Comparison of ENCODE assay signal across 13 cellular contexts in the genomic region with DNA sequence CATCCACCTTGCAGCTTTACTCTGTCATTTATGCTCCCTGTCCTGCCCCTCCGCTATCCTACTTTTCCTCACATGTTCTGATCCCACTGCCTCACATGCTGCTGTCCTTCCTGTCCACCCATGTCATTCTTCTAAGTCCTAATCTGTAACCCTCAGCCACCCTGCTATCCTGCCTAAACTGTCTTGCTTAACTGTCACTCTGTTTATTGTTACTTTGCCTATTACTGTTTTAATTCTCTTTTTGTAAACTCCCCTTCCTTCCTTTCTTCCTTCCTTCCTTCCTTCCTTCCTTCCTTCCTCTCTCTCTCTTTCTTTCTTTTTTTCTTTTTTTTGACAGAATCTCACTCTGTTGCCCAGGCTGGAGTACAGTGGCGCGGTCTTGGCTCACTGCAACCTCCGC. TPM values are rescaled to one million over a fixed set of nuclear protein-coding genes. Genes with fewer than 3 reads are reported as not detected.
A peak's percentile ranks its signal among the peaks of the same experiment; 100 is the strongest.
DNase-seq lines count a peak whose midpoint lies in the region; ATAC-seq, FAIRE-seq and TF ChIP-seq lines count a peak whose summit lies in the region.
"Had no signal": no experiment of that assay in that cellular context is flagged by ENCODE, and none has a peak within 500 bp of the region (broad histone marks: within the 10 kb centered on the region; RNA-seq: fewer than 3 reads in every experiment).

No MANE protein-coding gene starts in this region.

- H3K9ac ChIP-seq in HepG2 (ENCODE audit: insufficient read depth, low read depth, low read length), result no peak overlapping the region
- no peak overlapping the region for H3K9ac ChIP-seq in keratinocyte (ENCODE audit: control insufficient read depth, extremely low read depth, insufficient read depth, low read length)

- H3K9me3 ChIP-seq in HepG2 (ENCODE audit: low read length) (no peaks in the 10 kb centered on the region), right lobe of liver (no peaks in the 10 kb centered on the region), keratinocyte (ENCODE audit: control insufficient read depth, low read depth, low read length) (no peaks in the 10 kb centered on the region), thymus (ENCODE audit: control insufficient read depth) (no peaks in the 10 kb centered on the region)

- 98% methylated on average over 4 of the region's 4 CpGs for WGBS in HepG2 (ENCODE audit: low lambda C conversion rate)
- WGBS in right lobe of liver (ENCODE audit: insufficient coverage, low coverage, low lambda C conversion rate, missing lambda C conversion rate), result 92% methylated on average over 4 of the region's 4 CpGs
- WGBS in thymus, result over 99% methylated on average over 4 of the region's 4 CpGs

- peaks cover 6% of the 10 kb centered on the region for H3K9me1 ChIP-seq in keratinocyte (ENCODE audit: control insufficient read depth, extremely low read depth, insufficient read depth, low read length)

- no peaks in the 10 kb centered on the region for H4K20me1 ChIP-seq in HepG2 (ENCODE audit: insufficient read depth, low read length)
- H4K20me1 ChIP-seq in keratinocyte (ENCODE audit: control insufficient read depth, extremely low read depth, insufficient read depth, low read length), result no peaks in the 10 kb centered on the region

- H3K4me2 ChIP-seq in HepG2 (ENCODE audit: low read depth, low read length) (peak overlapping the region; percentile 96), keratinocyte (ENCODE audit: control insufficient read depth, extremely low read depth, insufficient read depth, low read depth, low read length) (peak overlapping the region; percentile 97)

- FAIRE-seq in HepG2 (lab: Jason Lieb, UNC), result no peak
- FAIRE-seq in keratinocyte (lab: Jason Lieb, UNC), result no peak
- FAIRE-seq: endometrium had no signal

- H3K27ac Mint-ChIP-seq in activated CD4-positive, alpha-beta memory T cell treated with anti-CD3 and anti-CD28 coated beads, Interleukin-2, amount 10 ng/mL, durations not matched to agents 7 days and 5 days, result no peak overlapping the region

- no TSS peak for BruUV-seq in HepG2 (replicated peaks; lab: Mats Ljungman, UMichigan)

- H3K9me3 Mint-ChIP-seq in activated CD4-positive, alpha-beta memory T cell treated with anti-CD3 and anti-CD28 coated beads, Interleukin-2, amount 10 ng/mL, durations not matched to agents 7 days and 5 days, result no peaks in the 10 kb centered on the region

- no peak for TF ChIP-seq POLR2A in HepG2 (IDR thresholded peaks at IDR 0.05; ENCODE audit: insufficient read depth in 1 of 2, low read depth in 2 of 2, low read length in 2 of 2)
- TF ChIP-seq POLR2A in right lobe of liver (IDR thresholded peaks at IDR 0.05), result no peak

- H3K27me3 ChIP-seq in HepG2 (ENCODE audit: control insufficient read depth in 1 of 2, insufficient read depth in 2 of 2, low read length in 2 of 2), result no peaks in the 10 kb centered on the region; a peak in 1 of 5 replicates
- no peaks in the 10 kb centered on the region for H3K27me3 ChIP-seq in right lobe of liver
- H3K27me3 ChIP-seq in keratinocyte (ENCODE audit: control insufficient read depth, extremely low read depth, insufficient read depth, low read length), result no peaks in the 10 kb centered on the region
- H3K27me3 ChIP-seq in thymus (ENCODE audit: control insufficient read depth, insufficient read depth), result no peaks in the 10 kb centered on the region

- no peak overlapping the region for H3K27ac ChIP-seq in HepG2 (ENCODE audit: extremely low read length, insufficient read depth, low read length)
- H3K27ac ChIP-seq in right lobe of liver, result no peak overlapping the region
- H3K27ac ChIP-seq in keratinocyte (ENCODE audit: control insufficient read depth, insufficient read depth, low read length), result no peak overlapping the region
- peak overlapping the region; percentile 72 for H3K27ac ChIP-seq in thymus (ENCODE audit: low read depth)

- dilution Hi-C loops in keratinocyte (cut with MboI; ENCODE audit: extremely low pct_ligation_motif_present, low sequenced_read_pairs), result no loop called here

- H3K4me3 ChIP-seq in HepG2 (replicated peaks in 1 of 3; ENCODE audit: insufficient read depth in 1 of 3, low read depth in 2 of 3, low read length in 3 of 3) (no peak overlapping the region; a peak in 1 of 6 replicates), right lobe of liver (no peak overlapping the region), keratinocyte (ENCODE audit: control insufficient read depth in 2 of 3, extremely low read depth in 1 of 3, insufficient read depth in 2 of 3, low read depth in 1 of 3, low read length in 3 of 3) (no peak overlapping the region), thymus (ENCODE audit: low read length) (no peak overlapping the region)

- POLR2A ChIA-PET in HepG2 (lab: Yijun Ruan, JAX), result interaction anchor here (1.9 to 2.4 kb wide), 2 partner anchors 9 to 55 kb away, joined by 4 to 12 read pairs; no protein-coding TSS in a partner anchor
- POLR2A ChIA-PET in activated CD4-positive, alpha-beta memory T cell treated with anti-CD3 and anti-CD28 coated beads, Interleukin-2, amount 10 ng/mL, durations not matched to agents 7 days and 5 days (lab: Charles Lee), result interaction anchor here (0.8 to 5.5 kb wide), 2 partner anchors 9 to 11 kb away, joined by 3 to 51 read pairs; no protein-coding TSS in a partner anchor

- no peak for ATAC-seq in HepG2
- ATAC-seq in right lobe of liver, result no peak
- ATAC-seq in GM18868 (IDR thresholded peaks at IDR 0.05; ENCODE audit: unreplicated experiment), result no peak
- ATAC-seq in HG03469 (IDR thresholded peaks at IDR 0.05; ENCODE audit: unreplicated experiment), result no peak
- no peak for ATAC-seq in GM18873 (IDR thresholded peaks at IDR 0.05; ENCODE audit: low FRiP score, unreplicated experiment)

- H3K79me2 ChIP-seq in HepG2 (ENCODE audit: insufficient read depth, low read length) (no peaks in the 10 kb centered on the region), keratinocyte (ENCODE audit: control insufficient read depth, insufficient read depth, low read length) (peaks cover 20% of the 10 kb centered on the region)

- in situ Hi-C loops in HepG2 (cut with HindIII; ENCODE audit: extremely low pct_ligation_motif_present, low pct_unique_long_range_greater_than_20kb), result no loop called here

- no peaks in the 10 kb centered on the region for H3K27me3 Mint-ChIP-seq in activated CD4-positive, alpha-beta memory T cell treated with anti-CD3 and anti-CD28 coated beads, Interleukin-2, amount 10 ng/mL, durations not matched to agents 7 days and 5 days

- H3K36me3 ChIP-seq in HepG2 (replicated peaks in 1 of 2; ENCODE audit: control insufficient read depth in 1 of 2, insufficient read depth in 2 of 2, low read length in 2 of 2) (peaks cover 14 to 19% of the 10 kb centered on the region in 2 experiments), right lobe of liver (peaks cover 0 to 34% (median 6%) of the 10 kb centered on the region in 4 donors), keratinocyte (ENCODE audit: control insufficient read depth in 2 of 2, extremely low read depth in 1 of 2, insufficient read depth in 2 of 2, low read length in 2 of 2) (peaks cover 15 to 33% of the 10 kb centered on the region in 2 experiments), thymus (ENCODE audit: control insufficient read depth, insufficient read depth) (peaks cover 44% of the 10 kb centered on the region)

- H2AFZ ChIP-seq in HepG2 (ENCODE audit: low read length) (no peak overlapping the region), keratinocyte (ENCODE audit: control insufficient read depth, low read length) (no peak overlapping the region)

- intact Hi-C loops in HepG2 (cut with micrococcal nuclease; ENCODE audit: unreplicated experiment), result no loop called here
- intact Hi-C loops in right lobe of liver (cut with DNase I), result no loop called here

- DNase-seq in HepG2 (ENCODE audit: low spot score) (no peak), right lobe of liver (no peak), keratinocyte (ENCODE audit: low read depth, low spot score) (no peak)
- no peak for DNase-seq in activated CD4-positive, alpha-beta memory T cell treated with anti-CD3 and anti-CD28 coated beads, Interleukin-2, amount 10 ng/mL, durations not matched to agents 7 days and 5 days
- DNase-seq: amniotic stem cell; COR-L47; NCI-H2029; stimulated activated CD4-positive, alpha-beta T cell treated with anti-CD3 and anti-CD28 coated beads, Interleukin-12 subunit alpha, Interleukin-12 subunit beta, amount 100 ng/mL, for 4 hours had no signal

- H3K4me3 Mint-ChIP-seq in activated CD4-positive, alpha-beta memory T cell treated with anti-CD3 and anti-CD28 coated beads, Interleukin-2, amount 10 ng/mL, durations not matched to agents 7 days and 5 days, result peak overlapping the region; percentile 95

- no peak for TF ChIP-seq EP300 in HepG2 (IDR thresholded peaks at IDR 0.05; ENCODE audit: low read depth in 2 of 2, low read length in 2 of 2)
- TF ChIP-seq EP300 in HepG2 (CRISPR knock-in tag; IDR thresholded peaks at IDR 0.05; ENCODE audit: borderline replicate concordance), result no peak

- H3K4me1 ChIP-seq in HepG2 (ENCODE audit: insufficient read depth, low read length), result peaks cover 22% of the 10 kb centered on the region
- peaks cover 0 to 15% (median 0%) of the 10 kb centered on the region in 4 donors for H3K4me1 ChIP-seq in right lobe of liver
- peaks cover 41% of the 10 kb centered on the region for H3K4me1 ChIP-seq in keratinocyte (ENCODE audit: control insufficient read depth, extremely low read depth, insufficient read depth, low read length)
- peaks cover 30% of the 10 kb centered on the region for H3K4me1 ChIP-seq in thymus (ENCODE audit: control insufficient read depth, insufficient read depth, low read length)

- H3K4me1 Mint-ChIP-seq in activated CD4-positive, alpha-beta memory T cell treated with anti-CD3 and anti-CD28 coated beads, Interleukin-2, amount 10 ng/mL, durations not matched to agents 7 days and 5 days, result peaks cover 46% of the 10 kb centered on the region

- H3K36me3 Mint-ChIP-seq in activated CD4-positive, alpha-beta memory T cell treated with anti-CD3 and anti-CD28 coated beads, Interleukin-2, amount 10 ng/mL, durations not matched to agents 7 days and 5 days (ENCODE audit: low read depth), result peaks cover 47% of the 10 kb centered on the region

- CTCF ChIA-PET in HepG2 (lab: Yijun Ruan, JAX; ENCODE audit: low intra/inter-chr PET ratio, low total read pairs), result no interaction called here
- CTCF ChIA-PET in activated CD4-positive, alpha-beta memory T cell treated with anti-CD3 and anti-CD28 coated beads, Interleukin-2, amount 10 ng/mL, durations not matched to agents 7 days and 5 days (lab: Charles Lee), result no interaction called here

- TF ChIP-seq RAD21 in HepG2 (CRISPR knock-in tag; IDR thresholded peaks at IDR 0.05), result no peak

- TF ChIP-seq CTCF in HepG2 (CRISPR knock-in tag; IDR thresholded peaks at IDR 0.05) (no peak), right lobe of liver (IDR thresholded peaks at IDR 0.05) (no peak), keratinocyte (optimal IDR thresholded peaks at IDR 0.05 in 1 of 3, IDR thresholded peaks at IDR 0.05 in 1 of 3, conservative IDR thresholded peaks at IDR 0.05 in 1 of 3; ENCODE audit: extremely low read depth in 1 of 3, insufficient read depth in 2 of 3, low read length in 3 of 3) (no peak)

RNA-seq across cellular contexts. Expression of gene CUL9, which starts 1.4 kb away (rescaled TPM):
- total RNA-seq in HepG2 (2016; rRNA removed; fragmentation: Illumina TruSeq; extraction: Trizol) (10.5 and 11.4 TPM in 2 replicates), right lobe of liver (10 to 100 TPM; 14.4 to 17.7 (median 15.2) TPM)
- total RNA-seq in HepG2 (2016; cell fraction: cytosol; rRNA removed; fragmentation: Illumina TruSeq; extraction: Trizol; ENCODE audit: low read depth), result 2.5 and 3.7 TPM in 2 replicates
- total RNA-seq in HepG2 (2016; cell fraction: insoluble cytoplasmic fraction; rRNA removed; fragmentation: Illumina TruSeq; extraction: Trizol), result 8.8 and 14.5 TPM in 2 replicates
- 3.3 and 4.2 TPM in 2 replicates for total RNA-seq in HepG2 (2016; cell fraction: membrane; rRNA removed; fragmentation: Illumina TruSeq; extraction: Trizol)
- 18.4 and 18.7 TPM in 2 replicates for total RNA-seq in HepG2 (2016; cell fraction: nucleus; rRNA removed; fragmentation: Illumina TruSeq; extraction: Trizol)
- polyA plus RNA-seq in HepG2 (2011; rRNA removed) (13.7 and 15.3 TPM in 2 replicates), keratinocyte (19.0 to 23.0 TPM (median 21.6 TPM) in 3 replicates), thymus (119 TPM)
- 4.9 and 5.0 TPM in 2 replicates for polyA plus RNA-seq in HepG2 (2011; cell fraction: cytosol; rRNA removed)
- 123 and 139 TPM in 2 replicates for polyA plus RNA-seq in HepG2 (2011; cell fraction: nucleus; rRNA removed)
- polyA plus RNA-seq in HepG2 (2012), result 9.9 and 12.7 TPM in 2 replicates
- polyA plus RNA-seq in HepG2 (2016; cell fraction: cytosol; fragmentation: Illumina TruSeq; extraction: Trizol; ENCODE audit: low read depth), result 1.2 and 1.5 TPM in 2 replicates
- polyA plus RNA-seq in HepG2 (2016; cell fraction: insoluble cytoplasmic fraction; fragmentation: Illumina TruSeq; extraction: Trizol; ENCODE audit: low read depth), result 6.8 and 7.5 TPM in 2 replicates
- polyA plus RNA-seq in HepG2 (2016; cell fraction: membrane; fragmentation: Illumina TruSeq; extraction: Trizol; ENCODE audit: low read depth), result 1.9 and 2.7 TPM in 2 replicates
- 44.2 and 47.7 TPM in 2 replicates for polyA plus RNA-seq in HepG2 (2016; cell fraction: nucleus; fragmentation: Illumina TruSeq; extraction: Trizol; ENCODE audit: insufficient read depth, low read depth)
- polyA minus RNA-seq in HepG2 (2011; rRNA and poly(A)+ RNA removed; ENCODE audit: low replicate concordance), result 19.3 and 22.3 TPM in 2 replicates
- polyA minus RNA-seq in HepG2 (2011; cell fraction: cytosol; rRNA and poly(A)+ RNA removed), result 4.7 and 5.5 TPM in 2 replicates
- polyA minus RNA-seq in HepG2 (2011; cell fraction: nucleus; rRNA and poly(A)+ RNA removed), result 30.8 and 32.9 TPM in 2 replicates
- total RNA-seq in activated CD4-positive, alpha-beta memory T cell treated with anti-CD3 and anti-CD28 coated beads, Interleukin-2, amount 10 ng/mL, durations not matched to agents 7 days and 5 days, result 10 to 100 TPM; 45.0 to 45.9 TPM
- polyA plus RNA-seq in keratinocyte (2011; ENCODE audit: low read depth), result 92.8 TPM
- polyA plus RNA-seq in keratinocyte (2011; cell fraction: cytosol; rRNA removed), result 7.7 and 10.8 TPM in 2 replicates
- polyA plus RNA-seq in keratinocyte (2011; cell fraction: nucleus; rRNA removed), result 167 and 182 TPM in 2 replicates
- 21.1 and 53.9 TPM in 2 replicates for polyA plus RNA-seq in keratinocyte (2012; ENCODE audit: low replicate concordance)
- polyA minus RNA-seq in keratinocyte, result 28.1 to 39.9 TPM (median 28.5 TPM) in 3 replicates
- polyA minus RNA-seq in keratinocyte (2011; cell fraction: cytosol; rRNA and poly(A)+ RNA removed), result 10.2 TPM
- 41.5 and 43.8 TPM in 2 replicates for polyA minus RNA-seq in keratinocyte (2011; cell fraction: nucleus; rRNA and poly(A)+ RNA removed)

RNA-seq across cellular contexts. Expression of gene SRF, which starts 12.4 kb away (rescaled TPM):
- total RNA-seq in HepG2 (2016; rRNA removed; fragmentation: Illumina TruSeq; extraction: Trizol), result 21.0 and 25.5 TPM in 2 replicates
- total RNA-seq in HepG2 (2016; cell fraction: cytosol; rRNA removed; fragmentation: Illumina TruSeq; extraction: Trizol; ENCODE audit: low read depth), result 4.5 and 4.8 TPM in 2 replicates
- 19.0 and 26.0 TPM in 2 replicates for total RNA-seq in HepG2 (2016; cell fraction: insoluble cytoplasmic fraction; rRNA removed; fragmentation: Illumina TruSeq; extraction: Trizol)
- 20.6 and 21.0 TPM in 2 replicates for total RNA-seq in HepG2 (2016; cell fraction: membrane; rRNA removed; fragmentation: Illumina TruSeq; extraction: Trizol)
- 15.5 and 17.7 TPM in 2 replicates for total RNA-seq in HepG2 (2016; cell fraction: nucleus; rRNA removed; fragmentation: Illumina TruSeq; extraction: Trizol)
- polyA plus RNA-seq in HepG2 (2011; rRNA removed), result 44.1 and 45.7 TPM in 2 replicates
- polyA plus RNA-seq in HepG2 (2011; cell fraction: cytosol; rRNA removed), result 30.8 and 42.8 TPM in 2 replicates
- polyA plus RNA-seq in HepG2 (2011; cell fraction: nucleus; rRNA removed), result 50.7 and 72.8 TPM in 2 replicates
- polyA plus RNA-seq in HepG2 (2012), result 18.6 and 23.1 TPM in 2 replicates
- polyA plus RNA-seq in HepG2 (2016; cell fraction: cytosol; fragmentation: Illumina TruSeq; extraction: Trizol; ENCODE audit: low read depth), result 5.2 and 5.4 TPM in 2 replicates
- polyA plus RNA-seq in HepG2 (2016; cell fraction: insoluble cytoplasmic fraction; fragmentation: Illumina TruSeq; extraction: Trizol; ENCODE audit: low read depth), result 26.4 and 31.7 TPM in 2 replicates
- polyA plus RNA-seq in HepG2 (2016; cell fraction: membrane; fragmentation: Illumina TruSeq; extraction: Trizol; ENCODE audit: low read depth), result 19.0 and 19.4 TPM in 2 replicates
- polyA plus RNA-seq in HepG2 (2016; cell fraction: nucleus; fragmentation: Illumina TruSeq; extraction: Trizol; ENCODE audit: insufficient read depth, low read depth), result 33.8 and 35.3 TPM in 2 replicates
- polyA minus RNA-seq in HepG2 (2011; rRNA and poly(A)+ RNA removed; ENCODE audit: low replicate concordance), result 59.4 and 75.9 TPM in 2 replicates
- polyA minus RNA-seq in HepG2 (2011; cell fraction: cytosol; rRNA and poly(A)+ RNA removed), result 19.9 and 20.3 TPM in 2 replicates
- polyA minus RNA-seq in HepG2 (2011; cell fraction: nucleus; rRNA and poly(A)+ RNA removed), result 20.2 and 21.3 TPM in 2 replicates
- total RNA-seq in right lobe of liver, result 10 to 100 TPM in 4 of 6 experiments, 1 to 10 TPM in 2; 4.9 to 17.0 (median 11.3) TPM
- 10 to 100 TPM; 45.8 to 45.9 TPM for total RNA-seq in activated CD4-positive, alpha-beta memory T cell treated with anti-CD3 and anti-CD28 coated beads, Interleukin-2, amount 10 ng/mL, durations not matched to agents 7 days and 5 days
- polyA plus RNA-seq in keratinocyte, result 26.0 to 39.2 TPM (median 28.5 TPM) in 3 replicates
- 1.7 TPM for polyA plus RNA-seq in keratinocyte (2011; ENCODE audit: low read depth)
- 26.7 and 39.0 TPM in 2 replicates for polyA plus RNA-seq in keratinocyte (2011; cell fraction: cytosol; rRNA removed)
- polyA plus RNA-seq in keratinocyte (2011; cell fraction: nucleus; rRNA removed), result 36.4 and 40.4 TPM in 2 replicates
- 14.9 and 28.2 TPM in 2 replicates for polyA plus RNA-seq in keratinocyte (2012; ENCODE audit: low replicate concordance)
- 41.7 to 91.8 TPM (median 51.9 TPM) in 3 replicates for polyA minus RNA-seq in keratinocyte
- polyA minus RNA-seq in keratinocyte (2011; cell fraction: cytosol; rRNA and poly(A)+ RNA removed), result 43.2 TPM
- 21.7 and 24.4 TPM in 2 replicates for polyA minus RNA-seq in keratinocyte (2011; cell fraction: nucleus; rRNA and poly(A)+ RNA removed)
- 25.5 TPM for polyA plus RNA-seq in thymus

RNA-seq across cellular contexts. Expression of gene DNPH1, which starts 45.8 kb away (rescaled TPM):
- total RNA-seq in HepG2 (2016; rRNA removed; fragmentation: Illumina TruSeq; extraction: Trizol), result 75.0 and 75.1 TPM in 2 replicates
- 50.9 and 56.3 TPM in 2 replicates for total RNA-seq in HepG2 (2016; cell fraction: cytosol; rRNA removed; fragmentation: Illumina TruSeq; extraction: Trizol; ENCODE audit: low read depth)
- 75.1 and 81.5 TPM in 2 replicates for total RNA-seq in HepG2 (2016; cell fraction: insoluble cytoplasmic fraction; rRNA removed; fragmentation: Illumina TruSeq; extraction: Trizol)
- total RNA-seq in HepG2 (2016; cell fraction: membrane; rRNA removed; fragmentation: Illumina TruSeq; extraction: Trizol), result 52.3 and 60.5 TPM in 2 replicates
- 31.4 and 33.7 TPM in 2 replicates for total RNA-seq in HepG2 (2016; cell fraction: nucleus; rRNA removed; fragmentation: Illumina TruSeq; extraction: Trizol)
- polyA plus RNA-seq in HepG2 (2011; rRNA removed), result 56.5 and 65.8 TPM in 2 replicates
- 106 and 143 TPM in 2 replicates for polyA plus RNA-seq in HepG2 (2011; cell fraction: cytosol; rRNA removed)
- polyA plus RNA-seq in HepG2 (2011; cell fraction: nucleus; rRNA removed), result 62.4 and 67.4 TPM in 2 replicates
- 43.1 and 47.9 TPM in 2 replicates for polyA plus RNA-seq in HepG2 (2012)
- 62.6 and 68.8 TPM in 2 replicates for polyA plus RNA-seq in HepG2 (2016; cell fraction: cytosol; fragmentation: Illumina TruSeq; extraction: Trizol; ENCODE audit: low read depth)
- 76.7 and 82.8 TPM in 2 replicates for polyA plus RNA-seq in HepG2 (2016; cell fraction: insoluble cytoplasmic fraction; fragmentation: Illumina TruSeq; extraction: Trizol; ENCODE audit: low read depth)
- polyA plus RNA-seq in HepG2 (2016; cell fraction: membrane; fragmentation: Illumina TruSeq; extraction: Trizol; ENCODE audit: low read depth), result 47.1 and 47.7 TPM in 2 replicates
- 66.2 and 72.5 TPM in 2 replicates for polyA plus RNA-seq in HepG2 (2016; cell fraction: nucleus; fragmentation: Illumina TruSeq; extraction: Trizol; ENCODE audit: insufficient read depth, low read depth)
- 38.8 and 62.4 TPM in 2 replicates for polyA minus RNA-seq in HepG2 (2011; rRNA and poly(A)+ RNA removed; ENCODE audit: low replicate concordance)
- polyA minus RNA-seq in HepG2 (2011; cell fraction: cytosol; rRNA and poly(A)+ RNA removed), result 10.5 and 15.4 TPM in 2 replicates
- polyA minus RNA-seq in HepG2 (2011; cell fraction: nucleus; rRNA and poly(A)+ RNA removed), result 15.3 and 16.7 TPM in 2 replicates
- 100 to 1,000 TPM in 2 of 6 experiments, 10 to 100 TPM in 4; 50.7 to 107 (median 62.4) TPM for total RNA-seq in right lobe of liver
- total RNA-seq in activated CD4-positive, alpha-beta memory T cell treated with anti-CD3 and anti-CD28 coated beads, Interleukin-2, amount 10 ng/mL, durations not matched to agents 7 days and 5 days, result 10 to 100 TPM; 39.6 to 42.5 TPM
- 57.1 to 98.6 TPM (median 73.9 TPM) in 3 replicates for polyA plus RNA-seq in keratinocyte
- 20.1 TPM for polyA plus RNA-seq in keratinocyte (2011; ENCODE audit: low read depth)
- 34.0 and 80.6 TPM in 2 replicates for polyA plus RNA-seq in keratinocyte (2011; cell fraction: cytosol; rRNA removed)
- 33.7 and 38.8 TPM in 2 replicates for polyA plus RNA-seq in keratinocyte (2011; cell fraction: nucleus; rRNA removed)
- polyA plus RNA-seq in keratinocyte (2012; ENCODE audit: low replicate concordance), result 49.4 and 94.9 TPM in 2 replicates
- polyA minus RNA-seq in keratinocyte, result 14.7 to 16.6 TPM (median 14.9 TPM) in 3 replicates
- 38.4 TPM for polyA minus RNA-seq in keratinocyte (2011; cell fraction: cytosol; rRNA and poly(A)+ RNA removed)
- 6.3 and 10.6 TPM in 2 replicates for polyA minus RNA-seq in keratinocyte (2011; cell fraction: nucleus; rRNA and poly(A)+ RNA removed)
- 46.7 TPM for polyA plus RNA-seq in thymus

RNA-seq across cellular contexts. Expression of gene TTBK1, which starts 59.8 kb away (rescaled TPM):
- 0.10 and 0.33 TPM in 2 replicates for total RNA-seq in HepG2 (2016; rRNA removed; fragmentation: Illumina TruSeq; extraction: Trizol)
- 0.18 and 0.20 TPM in 2 replicates for total RNA-seq in HepG2 (2016; cell fraction: cytosol; rRNA removed; fragmentation: Illumina TruSeq; extraction: Trizol; ENCODE audit: low read depth)
- total RNA-seq in HepG2 (2016; cell fraction: insoluble cytoplasmic fraction; rRNA removed; fragmentation: Illumina TruSeq; extraction: Trizol), result 0.13 and 0.32 TPM in 2 replicates
- total RNA-seq in HepG2 (2016; cell fraction: membrane; rRNA removed; fragmentation: Illumina TruSeq; extraction: Trizol), result 0.25 and 0.28 TPM in 2 replicates
- 0.47 TPM in 2 replicates for total RNA-seq in HepG2 (2016; cell fraction: nucleus; rRNA removed; fragmentation: Illumina TruSeq; extraction: Trizol)
- polyA plus RNA-seq in HepG2 (2011; rRNA removed), result 0.24 and 0.50 TPM in 2 replicates
- polyA plus RNA-seq in HepG2 (2011; cell fraction: cytosol; rRNA removed), result 0.09 and 0.10 TPM in 2 replicates
- polyA plus RNA-seq in HepG2 (2011; cell fraction: nucleus; rRNA removed), result 1.4 and 2.2 TPM in 2 replicates
- polyA plus RNA-seq in HepG2 (2012), result 0.53 and 0.62 TPM in 2 replicates
- polyA plus RNA-seq in HepG2 (2016; cell fraction: cytosol; fragmentation: Illumina TruSeq; extraction: Trizol; ENCODE audit: low read depth), result not detected in 2 replicates
- 0.19 TPM in 2 replicates for polyA plus RNA-seq in HepG2 (2016; cell fraction: insoluble cytoplasmic fraction; fragmentation: Illumina TruSeq; extraction: Trizol; ENCODE audit: low read depth)
- polyA plus RNA-seq in HepG2 (2016; cell fraction: membrane; fragmentation: Illumina TruSeq; extraction: Trizol; ENCODE audit: low read depth), result 0.06 and 0.07 TPM in 2 replicates
- polyA plus RNA-seq in HepG2 (2016; cell fraction: nucleus; fragmentation: Illumina TruSeq; extraction: Trizol; ENCODE audit: insufficient read depth, low read depth), result 0.84 and 0.86 TPM in 2 replicates
- polyA minus RNA-seq in HepG2 (2011; rRNA and poly(A)+ RNA removed; ENCODE audit: low replicate concordance), result 1.2 TPM in 1 of 2 replicates, not detected in the other
- 0.18 and 0.49 TPM in 2 replicates for polyA minus RNA-seq in HepG2 (2011; cell fraction: cytosol; rRNA and poly(A)+ RNA removed)
- 1.4 and 1.7 TPM in 2 replicates for polyA minus RNA-seq in HepG2 (2011; cell fraction: nucleus; rRNA and poly(A)+ RNA removed)
- 1 to 10 TPM in 2 of 6 experiments, under 1 TPM in 4; 0.83 to 1.6 (median 0.87) TPM for total RNA-seq in right lobe of liver
- under 1 TPM; 0.30 TPM for total RNA-seq in activated CD4-positive, alpha-beta memory T cell treated with anti-CD3 and anti-CD28 coated beads, Interleukin-2, amount 10 ng/mL, durations not matched to agents 7 days and 5 days
- polyA plus RNA-seq in keratinocyte, result not detected in 3 replicates
- not detected for polyA plus RNA-seq in keratinocyte (2011; ENCODE audit: low read depth)
- polyA plus RNA-seq in keratinocyte (2011; cell fraction: cytosol; rRNA removed), result not detected in 2 replicates
- polyA plus RNA-seq in keratinocyte (2011; cell fraction: nucleus; rRNA removed), result not detected in 2 replicates
- polyA plus RNA-seq in keratinocyte (2012; ENCODE audit: low replicate concordance), result not detected in 2 replicates
- not detected in 3 replicates for polyA minus RNA-seq in keratinocyte
- not detected for polyA minus RNA-seq in keratinocyte (2011; cell fraction: cytosol; rRNA and poly(A)+ RNA removed)
- polyA minus RNA-seq in keratinocyte (2011; cell fraction: nucleus; rRNA and poly(A)+ RNA removed), result not detected in 2 replicates
- polyA plus RNA-seq in thymus, result 0.09 TPM
